Comparison of ENCODE assay signal across 1 cellular context in the genomic region with DNA sequence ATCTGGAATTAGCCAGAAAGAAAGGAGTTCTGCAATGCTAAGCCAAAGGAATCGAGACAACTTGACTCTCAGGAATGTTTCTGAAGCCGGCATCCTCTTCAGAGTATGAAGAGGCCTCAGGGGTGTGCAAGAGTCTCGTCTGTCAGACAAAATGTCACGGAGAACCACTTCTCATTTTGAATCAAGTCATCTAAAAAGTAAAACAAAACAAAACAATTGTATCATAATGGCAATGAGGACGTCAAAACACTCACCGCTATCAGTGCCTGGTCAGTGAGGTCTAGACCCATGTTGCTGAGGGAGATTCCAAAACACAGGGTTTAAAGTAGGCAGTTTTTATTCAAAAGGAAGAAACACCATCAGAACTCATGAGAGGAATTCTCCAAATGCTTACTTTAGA.
A peak's percentile ranks its signal among the peaks of the same experiment; 100 is the strongest.
TF ChIP-seq lines count a peak whose summit lies in the region.

No MANE protein-coding gene starts in this region.

TF ChIP-seq in K562, 482 proteins besides CTCF, POLR2A, EP300 and RAD21 (continued from another document):
- TF ChIP-seq, protein P1, sequence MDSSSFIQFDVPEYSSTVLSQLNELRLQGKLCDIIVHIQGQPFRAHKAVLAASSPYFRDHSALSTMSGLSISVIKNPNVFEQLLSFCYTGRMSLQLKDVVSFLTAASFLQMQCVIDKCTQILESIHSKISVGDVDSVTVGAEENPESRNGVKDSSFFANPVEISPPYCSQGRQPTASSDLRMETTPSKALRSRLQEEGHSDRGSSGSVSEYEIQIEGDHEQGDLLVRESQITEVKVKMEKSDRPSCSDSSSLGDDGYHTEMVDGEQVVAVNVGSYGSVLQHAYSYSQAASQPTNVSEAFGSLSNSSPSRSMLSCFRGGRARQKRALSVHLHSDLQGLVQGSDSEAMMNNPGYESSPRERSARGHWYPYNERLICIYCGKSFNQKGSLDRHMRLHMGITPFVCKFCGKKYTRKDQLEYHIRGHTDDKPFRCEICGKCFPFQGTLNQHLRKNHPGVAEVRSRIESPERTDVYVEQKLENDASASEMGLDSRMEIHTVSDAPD (CRISPR knock-in tag; IDR thresholded peaks at IDR 0.05): no peak
- TF ChIP-seq PYGO2 (tag; IDR thresholded peaks at IDR 0.05) (no peak), HBP1 (CRISPR knock-in tag; IDR thresholded peaks at IDR 0.05) (no peak), TEAD1 (CRISPR knock-in tag; IDR thresholded peaks at IDR 0.05) (no peak), PML (IDR thresholded peaks at IDR 0.05; ENCODE audit: low read length) (peak; percentile 67; the same call in 1 of the 2 replicates)
- TF ChIP-seq, protein P2, sequence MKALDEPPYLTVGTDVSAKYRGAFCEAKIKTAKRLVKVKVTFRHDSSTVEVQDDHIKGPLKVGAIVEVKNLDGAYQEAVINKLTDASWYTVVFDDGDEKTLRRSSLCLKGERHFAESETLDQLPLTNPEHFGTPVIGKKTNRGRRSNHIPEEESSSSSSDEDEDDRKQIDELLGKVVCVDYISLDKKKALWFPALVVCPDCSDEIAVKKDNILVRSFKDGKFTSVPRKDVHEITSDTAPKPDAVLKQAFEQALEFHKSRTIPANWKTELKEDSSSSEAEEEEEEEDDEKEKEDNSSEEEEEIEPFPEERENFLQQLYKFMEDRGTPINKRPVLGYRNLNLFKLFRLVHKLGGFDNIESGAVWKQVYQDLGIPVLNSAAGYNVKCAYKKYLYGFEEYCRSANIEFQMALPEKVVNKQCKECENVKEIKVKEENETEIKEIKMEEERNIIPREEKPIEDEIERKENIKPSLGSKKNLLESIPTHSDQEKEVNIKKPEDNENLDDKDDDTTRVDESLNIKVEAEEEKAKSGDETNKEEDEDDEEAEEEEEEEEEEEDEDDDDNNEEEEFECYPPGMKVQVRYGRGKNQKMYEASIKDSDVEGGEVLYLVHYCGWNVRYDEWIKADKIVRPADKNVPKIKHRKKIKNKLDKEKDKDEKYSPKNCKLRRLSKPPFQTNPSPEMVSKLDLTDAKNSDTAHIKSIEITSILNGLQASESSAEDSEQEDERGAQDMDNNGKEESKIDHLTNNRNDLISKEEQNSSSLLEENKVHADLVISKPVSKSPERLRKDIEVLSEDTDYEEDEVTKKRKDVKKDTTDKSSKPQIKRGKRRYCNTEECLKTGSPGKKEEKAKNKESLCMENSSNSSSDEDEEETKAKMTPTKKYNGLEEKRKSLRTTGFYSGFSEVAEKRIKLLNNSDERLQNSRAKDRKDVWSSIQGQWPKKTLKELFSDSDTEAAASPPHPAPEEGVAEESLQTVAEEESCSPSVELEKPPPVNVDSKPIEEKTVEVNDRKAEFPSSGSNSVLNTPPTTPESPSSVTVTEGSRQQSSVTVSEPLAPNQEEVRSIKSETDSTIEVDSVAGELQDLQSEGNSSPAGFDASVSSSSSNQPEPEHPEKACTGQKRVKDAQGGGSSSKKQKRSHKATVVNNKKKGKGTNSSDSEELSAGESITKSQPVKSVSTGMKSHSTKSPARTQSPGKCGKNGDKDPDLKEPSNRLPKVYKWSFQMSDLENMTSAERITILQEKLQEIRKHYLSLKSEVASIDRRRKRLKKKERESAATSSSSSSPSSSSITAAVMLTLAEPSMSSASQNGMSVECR (CRISPR knock-in tag; IDR thresholded peaks at IDR 0.05): no peak
